Comparison of ENCODE assay signal across 13 cellular contexts in genomic region chr7:129947701-129948100, GRCh38. TPM values are rescaled to one million over a fixed set of nuclear protein-coding genes. Genes with fewer than 3 reads are reported as not detected.
A peak's percentile ranks its signal among the peaks of the same experiment; 100 is the strongest.
DNase-seq lines count a peak whose midpoint lies in the region; ATAC-seq, FAIRE-seq and TF ChIP-seq lines count a peak whose summit lies in the region.
"Had no signal": no experiment of that assay in that cellular context is flagged by ENCODE, and none has a peak within 500 bp of the region (broad histone marks: within the 10 kb centered on the region; RNA-seq: fewer than 3 reads in every experiment).

No MANE protein-coding gene starts in this region.

- peak overlapping the region in 2 of 8 donors; percentile 21 to 40 for H3K4me3 Mint-ChIP-seq in CD4-positive, alpha-beta memory T cell
- H3K4me3 Mint-ChIP-seq: activated CD4-positive, alpha-beta T cell treated with anti-CD3 and anti-CD28 coated beads, Interleukin-2, amount 10 ng/mL, durations not matched to agents 7 days and 5 days had no signal

- H3K4me1 ChIP-seq in CD4-positive, alpha-beta memory T cell (ENCODE audit: insufficient read depth, low read length), result peaks cover 55% of the 10 kb centered on the region
- H3K4me1 ChIP-seq in Peyer's patch, result peaks cover 0 to 41% (median 7%) of the 10 kb centered on the region in 4 donors
- peaks cover 19% of the 10 kb centered on the region for H3K4me1 ChIP-seq in rectal smooth muscle tissue (ENCODE audit: control insufficient read depth, insufficient read depth, low read length)

- no peaks in the 10 kb centered on the region for H3K9me3 ChIP-seq in CD4-positive, alpha-beta memory T cell (ENCODE audit: control insufficient read depth in 1 of 2, low read length in 2 of 2)
- H3K9me3 ChIP-seq in Peyer's patch, result no peaks in the 10 kb centered on the region

- no peak overlapping the region for H3K4me3 ChIP-seq in CD4-positive, alpha-beta memory T cell (ENCODE audit: low read length in 2 of 2)
- H3K4me3 ChIP-seq in Peyer's patch, result no peak overlapping the region
- no peak overlapping the region for H3K4me3 ChIP-seq in fibroblast of mammary gland (ENCODE audit: control insufficient read depth, low read depth, low read length)
- no peak overlapping the region for H3K4me3 ChIP-seq in rectal smooth muscle tissue (ENCODE audit: low read length)

- no peak for DNase-seq in CD4-positive, alpha-beta memory T cell
- DNase-seq in Peyer's patch, result peak in 1 of 3 donors; percentile 42
- DNase-seq in fibroblast of mammary gland (ENCODE audit: low read depth), result peak; percentile 56
- DNase-seq in urothelium cell line (ENCODE audit: low spot score), result no peak
- no peak for DNase-seq in SHP77 (lab: John Stamatoyannopoulos, UW)
- DNase-seq: activated CD4-positive, alpha-beta T cell treated with anti-CD3 and anti-CD28 coated beads, Interleukin-2, amount 10 ng/mL, durations not matched to agents 7 days and 5 days; amniotic stem cell; DMS53; NCI-H1694 treated with DMSO at 0.1 percent for 48 hours; stimulated activated CD4-positive, alpha-beta T cell treated with anti-CD3 and anti-CD28 coated beads, Interleukin-4, amount 100 ng/mL, for 24 hours had no signal

- TF ChIP-seq POLR2A in Peyer's patch (IDR thresholded peaks at IDR 0.05), result no peak

- FAIRE-seq in urothelium cell line (lab: Jason Lieb, UNC), result no peak

- peaks cover 0 to 1% (median 0%) of the 10 kb centered on the region in 8 donors for H3K9me3 Mint-ChIP-seq in CD4-positive, alpha-beta memory T cell
- H3K9me3 Mint-ChIP-seq: activated CD4-positive, alpha-beta T cell treated with anti-CD3 and anti-CD28 coated beads, Interleukin-2, amount 10 ng/mL, durations not matched to agents 7 days and 5 days had no signal

- intact Hi-C loops in CD4-positive, alpha-beta memory T cell (cut with micrococcal nuclease), result loop anchor here (2.0 kb wide), 1 partner anchor 723 kb away; the partner anchor contains the start of gene AHCYL2

- H3K36me3 Mint-ChIP-seq in CD4-positive, alpha-beta memory T cell, result peaks cover 15 to 24% of the 10 kb centered on the region in 2 donors

- no peaks in the 10 kb centered on the region for H3K36me3 ChIP-seq in CD4-positive, alpha-beta memory T cell (ENCODE audit: insufficient read depth, low read length)
- no peaks in the 10 kb centered on the region for H3K36me3 ChIP-seq in Peyer's patch
- no peaks in the 10 kb centered on the region for H3K36me3 ChIP-seq in rectal smooth muscle tissue (ENCODE audit: control insufficient read depth, insufficient read depth, low read length)

- POLR2A ChIA-PET in CD4-positive, alpha-beta memory T cell (lab: Charles Lee; ENCODE audit: partially characterized antibody), result interaction anchor here (1.6 kb wide), 1 partner anchor 336 kb away, joined by 9 read pairs; the partner anchor contains the start of gene NRF1

- no peaks in the 10 kb centered on the region for H3K27me3 ChIP-seq in CD4-positive, alpha-beta memory T cell (ENCODE audit: insufficient read depth, low read length)
- H3K27me3 ChIP-seq in Peyer's patch, result no peaks in the 10 kb centered on the region
- no peaks in the 10 kb centered on the region for H3K27me3 ChIP-seq in rectal smooth muscle tissue (ENCODE audit: control insufficient read depth, insufficient read depth, low read length)

- no peak for TF ChIP-seq CTCF in Peyer's patch (IDR thresholded peaks at IDR 0.05)
- no peak for TF ChIP-seq CTCF in fibroblast of mammary gland (conservative IDR thresholded peaks at IDR 0.05; ENCODE audit: control insufficient read depth, insufficient read depth, low read depth, low read length)

- ATAC-seq in GM21390 (IDR thresholded peaks at IDR 0.05; ENCODE audit: unreplicated experiment), result no peak
- ATAC-seq in HG02642 (IDR thresholded peaks at IDR 0.05; ENCODE audit: poor library complexity, unreplicated experiment), result no peak

- peak overlapping the region in 4 of 7 donors; percentile 20 to 77 (median 62) for H3K27ac Mint-ChIP-seq in CD4-positive, alpha-beta memory T cell
- H3K27ac Mint-ChIP-seq: activated CD4-positive, alpha-beta T cell treated with anti-CD3 and anti-CD28 coated beads, Interleukin-2, amount 10 ng/mL, durations not matched to agents 7 days and 5 days had no signal

- CTCF ChIA-PET in CD4-positive, alpha-beta memory T cell (lab: Charles Lee; ENCODE audit: partially characterized antibody), result interaction anchor here (1.8 kb wide), 1 partner anchor 122 kb away, joined by 8 read pairs; no protein-coding TSS in a partner anchor

- H3K4me1 Mint-ChIP-seq in CD4-positive, alpha-beta memory T cell, result peaks cover 13 to 34% (median 15%) of the 10 kb centered on the region in 4 donors

- H3K27me3 Mint-ChIP-seq in CD4-positive, alpha-beta memory T cell, result peaks cover 0 to under 1% of the 10 kb centered on the region in 2 donors
- H3K27me3 Mint-ChIP-seq: activated CD4-positive, alpha-beta T cell treated with anti-CD3 and anti-CD28 coated beads, Interleukin-2, amount 10 ng/mL, durations not matched to agents 7 days and 5 days had no signal

- H3K27ac ChIP-seq in CD4-positive, alpha-beta memory T cell (ENCODE audit: low read depth, low read length), result no peak overlapping the region
- H3K27ac ChIP-seq in Peyer's patch (peak overlapping the region in 3 of 4 donors; percentile 94 to 98 (median 96)), rectal smooth muscle tissue (ENCODE audit: low read depth, low read length) (peak overlapping the region; percentile 88)

- no peak overlapping the region for H3K9ac ChIP-seq in rectal smooth muscle tissue (ENCODE audit: low read length)

RNA-seq across cellular contexts. Expression of gene UBE2H, which starts 5.1 kb away (rescaled TPM):
- total RNA-seq in CD4-positive, alpha-beta memory T cell, result 10 to 100 TPM; 42.6 to 43.8 TPM
- 10 to 100 TPM; 45.8 to 56.6 TPM for polyA plus RNA-seq in CD4-positive, alpha-beta memory T cell
- 10 to 100 TPM; 33.5 to 59.4 (median 51.4) TPM for total RNA-seq in Peyer's patch
